ENCODE assay signal across 1 cellular context in genomic region chr6:67160820-67161219, GRCh38.
TF ChIP-seq lines count a peak whose summit lies in the region.

No MANE protein-coding gene starts in this region.

TF ChIP-seq in K562, 482 proteins besides CTCF, POLR2A, EP300 and RAD21 (continued from another document):
- TF ChIP-seq, protein P1, sequence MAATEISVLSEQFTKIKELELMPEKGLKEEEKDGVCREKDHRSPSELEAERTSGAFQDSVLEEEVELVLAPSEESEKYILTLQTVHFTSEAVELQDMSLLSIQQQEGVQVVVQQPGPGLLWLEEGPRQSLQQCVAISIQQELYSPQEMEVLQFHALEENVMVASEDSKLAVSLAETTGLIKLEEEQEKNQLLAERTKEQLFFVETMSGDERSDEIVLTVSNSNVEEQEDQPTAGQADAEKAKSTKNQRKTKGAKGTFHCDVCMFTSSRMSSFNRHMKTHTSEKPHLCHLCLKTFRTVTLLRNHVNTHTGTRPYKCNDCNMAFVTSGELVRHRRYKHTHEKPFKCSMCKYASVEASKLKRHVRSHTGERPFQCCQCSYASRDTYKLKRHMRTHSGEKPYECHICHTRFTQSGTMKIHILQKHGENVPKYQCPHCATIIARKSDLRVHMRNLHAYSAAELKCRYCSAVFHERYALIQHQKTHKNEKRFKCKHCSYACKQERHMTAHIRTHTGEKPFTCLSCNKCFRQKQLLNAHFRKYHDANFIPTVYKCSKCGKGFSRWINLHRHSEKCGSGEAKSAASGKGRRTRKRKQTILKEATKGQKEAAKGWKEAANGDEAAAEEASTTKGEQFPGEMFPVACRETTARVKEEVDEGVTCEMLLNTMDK (IDR thresholded peaks at IDR 0.05; ENCODE audit: borderline replicate concordance, insufficient read depth, low read depth, low read length, poor library complexity, severe bottlenecking) = no peak
- peak in 1 of 2 experiments; percentile 67; a peak in 1 of 3 replicates for TF ChIP-seq CBX3 (IDR thresholded peaks at IDR 0.05; ENCODE audit: borderline replicate concordance in 1 of 2, low read length in 2 of 2)
- no peak for TF ChIP-seq SMAD4 (CRISPR knock-in tag; conservative IDR thresholded peaks at IDR 0.05)
- no peak for TF ChIP-seq CHD1 (IDR thresholded peaks at IDR 0.05; ENCODE audit: low read length)
- no peak for TF ChIP-seq CBX1 (IDR thresholded peaks at IDR 0.05; ENCODE audit: low read depth)
- no peak for TF ChIP-seq TRIM28 (IDR thresholded peaks at IDR 0.05)
- no peak for TF ChIP-seq ZBTB17 (CRISPR knock-in tag; IDR thresholded peaks at IDR 0.05)
- peak; percentile 82 for TF ChIP-seq CBX5 (IDR thresholded peaks at IDR 0.05; ENCODE audit: borderline replicate concordance, low read depth)
